ENCODE assay signal across 31 cellular contexts in the genomic region with DNA sequence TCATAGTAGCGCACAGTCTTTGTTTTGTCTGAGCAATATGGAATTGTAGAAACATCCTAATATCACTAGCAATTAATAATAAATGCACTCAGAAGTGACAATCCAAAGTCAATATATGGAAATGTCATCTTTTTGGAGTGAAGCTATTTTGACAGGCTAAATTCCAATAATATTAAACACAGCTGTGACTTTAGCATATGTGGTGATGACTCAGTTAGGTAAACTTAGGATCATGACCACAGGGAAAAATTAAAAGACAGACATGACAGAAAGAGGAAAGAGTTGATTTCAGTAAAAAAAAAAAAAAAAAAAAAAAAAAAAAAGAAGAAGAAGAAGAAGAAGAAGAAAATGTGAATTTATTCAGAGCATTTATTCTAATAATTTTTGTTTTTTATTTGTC.
"Had no signal": no experiment of that assay in that cellular context is flagged by ENCODE, and none has a peak within 500 bp of the region (broad histone marks: within the 10 kb centered on the region; RNA-seq: fewer than 3 reads in every experiment).

No MANE protein-coding gene starts in this region.

- H3K27ac Mint-ChIP-seq: activated B cell treated with CpG ODN at 0.5 μM for 24 hours; activated CD8-positive, alpha-beta T cell treated with anti-CD3 and anti-CD28 coated beads for 36 hours; activated naive CD8-positive, alpha-beta T cell; activated T-helper 17 cell treated with anti-CD3 and anti-CD28 coated beads, Interleukin-2, amount 50 U/mL, for 72 hours; dendritic cell treated with granulocyte-macrophage colony-stimulating factor and Interleukin-4, amounts not matched to agents 40 ng/mL and 50 ng/mL, for 4 days; endodermal cell; T-helper 17 cell; T-helper 2 cell treated with Interferon-gamma antibody and Interleukin-4, amounts not matched to agents 5 μg/mL and 100 μg/mL, for 36 hours had no signal

- H3K4me3 Mint-ChIP-seq: activated B cell treated with CpG ODN at 0.5 μM for 24 hours; activated CD8-positive, alpha-beta T cell treated with anti-CD3 and anti-CD28 coated beads for 36 hours; activated naive CD8-positive, alpha-beta T cell; activated T-cell treated with anti-CD3 and anti-CD28 coated beads, Interleukin-2, amount 50 U/mL, for 4 hours; activated T-helper 17 cell treated with anti-CD3 and anti-CD28 coated beads, Interleukin-2, amount 50 U/mL, for 72 hours; central memory CD8-positive, alpha-beta T cell; dendritic cell treated with granulocyte-macrophage colony-stimulating factor and Interleukin-4, amounts not matched to agents 40 ng/mL and 50 ng/mL, for 4 days; endodermal cell; T-helper 17 cell; T-helper 2 cell treated with Interferon-gamma antibody and Interleukin-4, amounts not matched to agents 5 μg/mL and 100 μg/mL, for 36 hours had no signal

- H3K27me3 Mint-ChIP-seq: activated B cell treated with CpG ODN at 0.5 μM for 24 hours; activated CD8-positive, alpha-beta T cell treated with anti-CD3 and anti-CD28 coated beads for 36 hours; activated naive CD8-positive, alpha-beta T cell; activated T-helper 17 cell treated with anti-CD3 and anti-CD28 coated beads, Interleukin-2, amount 50 U/mL, for 72 hours; central memory CD8-positive, alpha-beta T cell; dendritic cell treated with granulocyte-macrophage colony-stimulating factor and Interleukin-4, amounts not matched to agents 40 ng/mL and 50 ng/mL, for 4 days; T-helper 17 cell had no signal

- H3K9me3 ChIP-seq: body of pancreas, esophagus squamous epithelium, heart left ventricle had no signal

- DNase-seq: activated B cell treated with CpG ODN at 0.5 μM for 24 hours; activated CD4-positive, alpha-beta T cell treated with anti-CD3 and anti-CD28 coated beads for 48 hours; activated CD4-positive, alpha-beta T cell treated with anti-CD3 and anti-CD28 coated beads, Interleukin-2, amount 50 U/mL, for 1 hour; activated CD4-positive, alpha-beta T cell treated with anti-CD3 and anti-CD28 coated beads, Interleukin-2, amount 50 U/mL, for 48 hours; activated CD8-positive, alpha-beta memory T cell treated with anti-CD3 and anti-CD28 coated beads for 24 hours; activated CD8-positive, alpha-beta T cell treated with anti-CD3 and anti-CD28 coated beads for 36 hours; activated effector memory CD4-positive, alpha-beta T cell treated with Interleukin-2 at 50 U/mL for 16 hours; activated gamma-delta T cell treated with Interleukin-2 at 50 U/mL for 16 hours; activated naive CD4-positive, alpha-beta T cell treated with anti-CD3 and anti-CD28 coated beads, Interleukin-2, amount 50 U/mL, for 16 hours; activated naive CD4-positive, alpha-beta T cell treated with Interleukin-2 at 50 U/mL for 16 hours; activated T-cell treated with anti-CD3 and anti-CD28 coated beads, Interleukin-2, amount 50 U/mL, for 4 hours; amniotic stem cell; anterior cingulate cortex; body of pancreas; dorsolateral prefrontal cortex; effector memory CD4-positive, alpha-beta T cell; endodermal cell; esophagus squamous epithelium; glutamatergic neuron; heart left ventricle; T-helper 1 cell; T-helper 17 cell; T1000; WERI-Rb-1 had no signal

- H3K27me3 ChIP-seq: body of pancreas, dorsolateral prefrontal cortex, esophagus squamous epithelium, heart left ventricle had no signal

- ATAC-seq: activated CD4-positive, CD25-positive, alpha-beta regulatory T cell treated with anti-CD3 and anti-CD28 coated beads, Interleukin-2, amount 50 U/mL, for 24 hours; activated CD8-positive, alpha-beta T cell treated with anti-CD3 and anti-CD28 coated beads for 36 hours; activated T-cell treated with anti-CD3 and anti-CD28 coated beads, Interleukin-2, amount 50 U/mL, for 4 hours; activated T-helper 17 cell treated with anti-CD3 and anti-CD28 coated beads, Interleukin-2, amount 50 U/mL, for 72 hours; body of pancreas; heart left ventricle; T-helper 17 cell had no signal

- H3K36me3 Mint-ChIP-seq: activated naive CD8-positive, alpha-beta T cell had no signal

- H3K4me1 ChIP-seq: body of pancreas, esophagus squamous epithelium, heart left ventricle had no signal

- H3K27ac ChIP-seq: body of pancreas, coronary artery, dorsolateral prefrontal cortex, esophagus squamous epithelium, heart left ventricle, WERI-Rb-1 had no signal

- H3K4me1 Mint-ChIP-seq: activated B cell treated with CpG ODN at 0.5 μM for 24 hours; activated T-helper 17 cell treated with anti-CD3 and anti-CD28 coated beads, Interleukin-2, amount 50 U/mL, for 72 hours; central memory CD8-positive, alpha-beta T cell; endodermal cell; T-helper 17 cell had no signal

- H3K4me3 ChIP-seq: body of pancreas, coronary artery, dorsolateral prefrontal cortex, esophagus squamous epithelium, heart left ventricle had no signal

- H3K36me3 ChIP-seq: esophagus squamous epithelium, heart left ventricle, WERI-Rb-1 had no signal

- H3K9me3 Mint-ChIP-seq: activated B cell treated with CpG ODN at 0.5 μM for 24 hours; activated T-cell treated with anti-CD3 and anti-CD28 coated beads, Interleukin-2, amount 50 U/mL, for 4 hours; activated T-helper 17 cell treated with anti-CD3 and anti-CD28 coated beads, Interleukin-2, amount 50 U/mL, for 72 hours; dendritic cell treated with granulocyte-macrophage colony-stimulating factor and Interleukin-4, amounts not matched to agents 40 ng/mL and 50 ng/mL, for 4 days; endodermal cell had no signal
